ENCODE assay signal across 11 cellular contexts in genomic region chr10:97335995-97336394, GRCh38. TPM values are rescaled to one million over a fixed set of nuclear protein-coding genes. Genes with fewer than 3 reads are reported as not detected.
A peak's percentile ranks its signal among the peaks of the same experiment; 100 is the strongest.
DNase-seq lines count a peak whose midpoint lies in the region; ATAC-seq and TF ChIP-seq lines count a peak whose summit lies in the region.
"Had no signal": no experiment of that assay in that cellular context is flagged by ENCODE, and none has a peak within 500 bp of the region (broad histone marks: within the 10 kb centered on the region; RNA-seq: fewer than 3 reads in every experiment).

No MANE protein-coding gene starts in this region.

- no peak for TF ChIP-seq POLR2A in spleen (IDR thresholded peaks at IDR 0.05)

- peaks cover 25% of the 10 kb centered on the region for H3K4me1 Mint-ChIP-seq in T-helper 2 cell treated with Interferon-gamma antibody and Interleukin-4, amounts not matched to agents 5 μg/mL and 100 μg/mL, for 36 hours (ENCODE audit: low read depth)
- peaks cover 24% of the 10 kb centered on the region for H3K4me1 Mint-ChIP-seq in T-helper 17 cell

- H3K27ac ChIP-seq in foreskin keratinocyte (peak overlapping the region; percentile 50), spleen (peak overlapping the region in 7 of 8 donors; percentile 95 to 100 (median 98))
- H3K27ac ChIP-seq: SJSA1 had no signal

- H3K9me3 Mint-ChIP-seq in T-helper 2 cell treated with Interferon-gamma antibody and Interleukin-4, amounts not matched to agents 5 μg/mL and 100 μg/mL, for 36 hours, result no peaks in the 10 kb centered on the region

- H3K27me3 ChIP-seq in foreskin keratinocyte (peaks cover 28% of the 10 kb centered on the region), spleen (replicated peaks in 1 of 7) (no peaks in the 10 kb centered on the region)

- TF ChIP-seq CTCF in foreskin keratinocyte (conservative IDR thresholded peaks at IDR 0.05) (no peak), spleen (IDR thresholded peaks at IDR 0.05 in 8 of 11, conservative IDR thresholded peaks at IDR 0.05 in 3 of 11) (no peak)

- H3K27me3 Mint-ChIP-seq in T-helper 2 cell treated with Interferon-gamma antibody and Interleukin-4, amounts not matched to agents 5 μg/mL and 100 μg/mL, for 36 hours (ENCODE audit: low read depth), result peaks cover 34% of the 10 kb centered on the region
- H3K27me3 Mint-ChIP-seq in T-helper 17 cell, result peaks cover 9% of the 10 kb centered on the region

- H3K36me3 ChIP-seq in spleen, result peaks cover 0 to 13% (median 0%) of the 10 kb centered on the region in 6 donors
- H3K36me3 ChIP-seq: SJSA1 had no signal

- H3K4me1 ChIP-seq in foreskin keratinocyte (peaks cover 20% of the 10 kb centered on the region), spleen (peaks cover 18 to 55% (median 37%) of the 10 kb centered on the region in 6 donors)

- DNase-seq in T-helper 2 cell treated with Interferon-gamma antibody and Interleukin-4, amounts not matched to agents 5 μg/mL and 100 μg/mL, for 36 hours (ENCODE audit: low spot score), result no peak
- DNase-seq in T-helper 2 cell (no peak), T-helper 17 cell (no peak), foreskin keratinocyte (no peak), spleen (no peak), NCI-H82 (lab: John Stamatoyannopoulos, UW) (no peak), HK-2 (ENCODE audit: unreplicated experiment) (no peak)
- DNase-seq: activated CD4-positive, alpha-beta T cell treated with anti-CD3 and anti-CD28 coated beads, Interleukin-2, amount 50 U/mL, for 1 hour; DMS79 had no signal

- H3K36me3 Mint-ChIP-seq in T-helper 2 cell treated with Interferon-gamma antibody and Interleukin-4, amounts not matched to agents 5 μg/mL and 100 μg/mL, for 36 hours (ENCODE audit: low read depth), result peaks cover 10% of the 10 kb centered on the region
- H3K36me3 Mint-ChIP-seq in T-helper 17 cell (ENCODE audit: low read depth), result peaks cover 2% of the 10 kb centered on the region

- ATAC-seq in T-helper 17 cell (no peak), foreskin keratinocyte (no peak), esophagus mucosa (no peak)

- intact Hi-C loops in spleen (cut with DNase I; ENCODE audit: low total_unique reads), result no loop called here

- WGBS in spleen, 5 donors, result 48 to 71% (median 55%) methylated on average over 5 of the region's 5 CpGs

- H3K4me3 ChIP-seq in spleen, result no peak overlapping the region

- peak overlapping the region; percentile 47 for H3K27ac Mint-ChIP-seq in T-helper 2 cell treated with Interferon-gamma antibody and Interleukin-4, amounts not matched to agents 5 μg/mL and 100 μg/mL, for 36 hours
- peak overlapping the region; percentile 16 for H3K27ac Mint-ChIP-seq in T-helper 17 cell

- peak overlapping the region; percentile 48 for H3K4me3 Mint-ChIP-seq in T-helper 2 cell treated with Interferon-gamma antibody and Interleukin-4, amounts not matched to agents 5 μg/mL and 100 μg/mL, for 36 hours
- H3K4me3 Mint-ChIP-seq in T-helper 17 cell, result peak overlapping the region; percentile 43

- H3K9me3 ChIP-seq in T-helper 17 cell (ENCODE audit: control insufficient read depth, low read length, poor library complexity, severe bottlenecking) (no peaks in the 10 kb centered on the region), spleen (no peaks in the 10 kb centered on the region)
- H3K9me3 ChIP-seq: SJSA1 had no signal

RNA-seq across cellular contexts. Expression of gene FRAT2, which starts 1.5 kb away (rescaled TPM):
- 10 to 100 TPM; 16.8 to 21.7 TPM for total RNA-seq in T-helper 17 cell
- total RNA-seq in foreskin keratinocyte, result 7.1 and 8.1 TPM in 2 replicates
- 6.4 and 8.6 TPM in 2 replicates for polyA plus RNA-seq in foreskin keratinocyte
- 10 to 100 TPM; 28.3 to 75.6 (median 46.3) TPM for total RNA-seq in spleen
- polyA plus RNA-seq in spleen, result 10 to 100 TPM; 12.3 to 19.9 (median 14.3) TPM
- total RNA-seq in esophagus mucosa, result 8.4 TPM

RNA-seq across cellular contexts. Expression of gene FRAT1, which starts 16.9 kb away (rescaled TPM):
- total RNA-seq in T-helper 17 cell (10 to 100 TPM; 24.4 to 26.5 TPM), foreskin keratinocyte (0.95 and 1.0 TPM in 2 replicates), spleen (10 to 100 TPM; 13.3 to 27.2 (median 21.5) TPM), esophagus mucosa (1.6 TPM)
- polyA plus RNA-seq in foreskin keratinocyte (0.93 and 0.94 TPM in 2 replicates), spleen (1 to 10 TPM; 6.0 to 7.8 (median 7.7) TPM)

RNA-seq across cellular contexts. Expression of gene ARHGAP19, which starts 43.6 kb away (rescaled TPM):
- 10 to 100 TPM in 1 of 2 donors, 1 to 10 TPM in 1; 9.3 to 15.7 TPM for total RNA-seq in T-helper 17 cell
- 12.0 and 12.3 TPM in 2 replicates for total RNA-seq in foreskin keratinocyte
- polyA plus RNA-seq in foreskin keratinocyte, result 4.3 and 5.5 TPM in 2 replicates
- 10 to 100 TPM; 17.5 to 35.3 (median 27.5) TPM for total RNA-seq in spleen
- polyA plus RNA-seq in spleen, result 1 to 10 TPM; 3.1 to 7.4 (median 5.1) TPM
- 10.1 TPM for total RNA-seq in esophagus mucosa
